In genomic region chr14:42028607-42029006, GRCh38 we compare ENCODE assay signal across 17 cellular contexts.
"Had no signal": no experiment of that assay in that cellular context is flagged by ENCODE, and none has a peak within 500 bp of the region (broad histone marks: within the 10 kb centered on the region; RNA-seq: fewer than 3 reads in every experiment).

No MANE protein-coding gene starts in this region.

- DNase-seq: activated CD4-positive, alpha-beta T cell treated with anti-CD3 and anti-CD28 coated beads, Interleukin-2, amount 10 ng/mL, durations not matched to agents 7 days and 5 days; activated CD8-positive, alpha-beta memory T cell treated with anti-CD3 and anti-CD28 coated beads, Interleukin-2, amount 50 U/mL, for 4 hours; activated gamma-delta T cell; activated T-cell treated with anti-CD3 and anti-CD28 coated beads, Interleukin-2, amount 50 U/mL, for 72 hours; cortex of kidney; left lung; mucosa of descending colon; naive thymus-derived CD4-positive, alpha-beta T cell; pancreas; stimulated activated CD4-positive, alpha-beta T cell treated with anti-CD3 and anti-CD28 coated beads, Interleukin-4, amount 100 ng/mL, for 24 hours; stimulated activated naive CD4-positive, alpha-beta T cell; T-cell had no signal

- H3K4me1 Mint-ChIP-seq: activated CD4-positive, alpha-beta T cell treated with anti-CD3 and anti-CD28 coated beads, Interleukin-2, amount 10 ng/mL, durations not matched to agents 7 days and 5 days; activated naive CD4-positive, alpha-beta T cell treated with anti-CD3 and anti-CD28 coated beads, Interleukin-2, amount 50 U/mL, for 24 hours; naive thymus-derived CD4-positive, alpha-beta T cell; T-cell had no signal

- ATAC-seq: activated CD4-positive, CD25-positive, alpha-beta regulatory T cell treated with anti-CD3 and anti-CD28 coated beads, Interleukin-2, amount 50 U/mL, for 24 hours; activated T-cell treated with anti-CD3 and anti-CD28 coated beads, Interleukin-2, amount 50 U/mL, for 72 hours; left lung; mucosa of descending colon; naive thymus-derived CD4-positive, alpha-beta T cell; pancreas; sciatic nerve; T-cell had no signal

- H3K36me3 Mint-ChIP-seq: activated naive CD4-positive, alpha-beta T cell treated with anti-CD3 and anti-CD28 coated beads, Interleukin-2, amount 50 U/mL, for 24 hours; naive thymus-derived CD4-positive, alpha-beta T cell; T-cell had no signal

- H3K27ac ChIP-seq: ascending aorta, left lung, neutrophil, pancreas had no signal

- H3K4me3 Mint-ChIP-seq: activated CD4-positive, alpha-beta T cell treated with anti-CD3 and anti-CD28 coated beads, Interleukin-2, amount 10 ng/mL, durations not matched to agents 7 days and 5 days; activated naive CD4-positive, alpha-beta T cell treated with anti-CD3 and anti-CD28 coated beads, Interleukin-2, amount 50 U/mL, for 24 hours; activated T-cell treated with anti-CD3 and anti-CD28 coated beads, Interleukin-2, amount 50 U/mL, for 72 hours; naive thymus-derived CD4-positive, alpha-beta T cell; T-cell had no signal

- H3K9me3 ChIP-seq: ascending aorta, neutrophil, pancreas had no signal

- H3K4me3 ChIP-seq: ascending aorta, left lung, mucosa of descending colon, pancreas had no signal

- H3K27ac Mint-ChIP-seq: activated CD4-positive, alpha-beta T cell treated with anti-CD3 and anti-CD28 coated beads, Interleukin-2, amount 10 ng/mL, durations not matched to agents 7 days and 5 days; activated naive CD4-positive, alpha-beta T cell treated with anti-CD3 and anti-CD28 coated beads, Interleukin-2, amount 50 U/mL, for 24 hours; activated T-cell treated with anti-CD3 and anti-CD28 coated beads, Interleukin-2, amount 50 U/mL, for 72 hours; naive thymus-derived CD4-positive, alpha-beta T cell; T-cell had no signal

- H3K4me1 ChIP-seq: ascending aorta, left lung, pancreas had no signal

- H3K27me3 Mint-ChIP-seq: activated CD4-positive, alpha-beta T cell treated with anti-CD3 and anti-CD28 coated beads, Interleukin-2, amount 10 ng/mL, durations not matched to agents 7 days and 5 days; activated naive CD4-positive, alpha-beta T cell treated with anti-CD3 and anti-CD28 coated beads, Interleukin-2, amount 50 U/mL, for 24 hours; naive thymus-derived CD4-positive, alpha-beta T cell; T-cell had no signal

- H3K27me3 ChIP-seq: ascending aorta, left lung, neutrophil, pancreas had no signal

- H3K36me3 ChIP-seq: ascending aorta, left lung, neutrophil, pancreas had no signal
